ENCODE assay signal across 20 cellular contexts in genomic region chr6:154507209-154507898, GRCh38. TPM values are rescaled to one million over a fixed set of nuclear protein-coding genes. Genes with fewer than 3 reads are reported as not detected.
A peak's percentile ranks its signal among the peaks of the same experiment; 100 is the strongest.
DNase-seq lines count a peak whose midpoint lies in the region; ATAC-seq, FAIRE-seq and TF ChIP-seq lines count a peak whose summit lies in the region.
"Had no signal": no experiment of that assay in that cellular context is flagged by ENCODE, and none has a peak within 500 bp of the region (broad histone marks: within the 10 kb centered on the region; RNA-seq: fewer than 3 reads in every experiment).

No MANE protein-coding gene starts in this region.

- no peaks in the 10 kb centered on the region for H3K27me3 Mint-ChIP-seq in HFFc6 (ENCODE audit: insufficient read depth)

- H3K9me3 ChIP-seq in body of pancreas (no peaks in the 10 kb centered on the region), HepG2 (ENCODE audit: low read length) (no peaks in the 10 kb centered on the region), smooth muscle cell (replicated peaks; ENCODE audit: low read depth) (no peaks in the 10 kb centered on the region), neuronal stem cell (replicated peaks in 1 of 2; ENCODE audit: control insufficient read depth in 2 of 2, insufficient read depth in 1 of 2, low read depth in 1 of 2, low read length in 2 of 2) (no peaks in the 10 kb centered on the region)
- H3K9me3 ChIP-seq: prostate gland, thyroid gland had no signal

- no peak overlapping the region for H2BK5ac ChIP-seq in neuronal stem cell (ENCODE audit: low read length)

- in situ Hi-C loops in HepG2 (cut with HindIII; ENCODE audit: extremely low pct_ligation_motif_present, low pct_unique_long_range_greater_than_20kb) = loop anchor here (25.0 kb wide), 1 partner anchor 345 kb away; no protein-coding TSS in a partner anchor

- no peak overlapping the region for H2BK15ac ChIP-seq in neuronal stem cell (ENCODE audit: low read length)

- POLR2A ChIA-PET in HepG2 (lab: Yijun Ruan, JAX) = interaction anchor here (0.9 to 5.8 kb wide), 4 partner anchors 9 to 77 kb away, joined by 3 to 48 read pairs (median 9); no protein-coding TSS in a partner anchor

- no peak for TF ChIP-seq RAD21 in HepG2 (CRISPR knock-in tag; IDR thresholded peaks at IDR 0.05)

- intact Hi-C loops in body of pancreas (cut with DNase I) = loop anchor here (10.0 kb wide), 1 partner anchor 93 kb away; no protein-coding TSS in a partner anchor
- intact Hi-C loops in HepG2 (cut with micrococcal nuclease; ENCODE audit: unreplicated experiment) = loop anchor here (10.0 kb wide), 1 partner anchor 297 kb away; no protein-coding TSS in a partner anchor

- peaks cover 5% of the 10 kb centered on the region for H3F3A ChIP-seq in smooth muscle cell (ENCODE audit: low read depth)

- H4K8ac ChIP-seq in neuronal stem cell (ENCODE audit: low read depth, low read length) = no peak overlapping the region

- CTCF ChIA-PET in HepG2 (lab: Yijun Ruan, JAX; ENCODE audit: low intra/inter-chr PET ratio, low total read pairs) = no interaction called here

- DNase-seq in HFFc6 = no peak
- DNase-seq in body of pancreas = no peak
- DNase-seq in HepG2 (ENCODE audit: low spot score) = peak; percentile 60
- DNase-seq in smooth muscle cell (lab: John Stamatoyannopoulos, UW; ENCODE audit: unreplicated experiment) = no peak
- no peak for DNase-seq in neuronal stem cell (ENCODE audit: low spot score)
- DNase-seq in NCI-H446 treated with DMSO at 0.1 percent for 48 hours (lab: John Stamatoyannopoulos, UW) = no peak
- DNase-seq in GM19239 (ENCODE audit: insufficient read length, low spot score) = no peak
- DNase-seq: activated CD4-positive, alpha-beta T cell treated with anti-CD3 and anti-CD28 coated beads, Interleukin-2, amount 10 ng/mL, durations not matched to agents 24 days and 14 days; activated effector memory CD4-positive, alpha-beta T cell treated with anti-CD3 and anti-CD28 coated beads, Interleukin-2, amount 50 U/mL, for 16 hours; central memory CD4-positive, alpha-beta T cell; effector memory CD4-positive, alpha-beta T cell; natural killer cell; NCI-H2029 treated with DMSO at 0.1 percent for 48 hours; NCI-H446; SW 1271; thyroid gland had no signal

- H2AK5ac ChIP-seq in neuronal stem cell (ENCODE audit: low read depth, low read length) = no peak overlapping the region

- H3K9me3 Mint-ChIP-seq in HFFc6 = no peaks in the 10 kb centered on the region
- H3K9me3 Mint-ChIP-seq: activated CD4-positive, alpha-beta T cell treated with anti-CD3 and anti-CD28 coated beads, Interleukin-2, amount 10 ng/mL, durations not matched to agents 24 days and 14 days; memory B cell; natural killer cell had no signal

- 0 out of 2 replicates have a peak overlapping the region, but pooled peaks have one; percentile 34 for H3K4me3 Mint-ChIP-seq in HFFc6
- H3K4me3 Mint-ChIP-seq: activated CD4-positive, alpha-beta T cell treated with anti-CD3 and anti-CD28 coated beads, Interleukin-2, amount 10 ng/mL, durations not matched to agents 24 days and 14 days; memory B cell; natural killer cell had no signal

- peaks cover 2% of the 10 kb centered on the region for H3K79me1 ChIP-seq in neuronal stem cell (ENCODE audit: low read depth, low read length)

- BruUV-seq in HepG2 (replicated peaks; lab: Mats Ljungman, UMichigan) = no TSS peak

- H2AFZ ChIP-seq in HepG2 (ENCODE audit: low read length) = no peak overlapping the region
- H2AFZ ChIP-seq in smooth muscle cell (ENCODE audit: low read depth) = no peak overlapping the region
- no peak overlapping the region for H2AFZ ChIP-seq in neuronal stem cell (ENCODE audit: low read length)

- H3K23ac ChIP-seq in neuronal stem cell (ENCODE audit: low read depth, low read length, poor library complexity) = no peak overlapping the region

- 22 to 26% methylated on average over 11 of the region's 11 CpGs for WGBS in body of pancreas, 2 donors
- WGBS in HepG2 (ENCODE audit: low lambda C conversion rate) = 59% methylated on average over 11 of the region's 11 CpGs
- WGBS in smooth muscle cell (ENCODE audit: low lambda C conversion rate) = 89% methylated on average over 11 of the region's 11 CpGs
- WGBS in neuronal stem cell (ENCODE audit: extremely low coverage in 2 of 2, insufficient read length in 2 of 2, insufficient replicate concordance in 1 of 2), 2 donors = no CpG with 5 or more reads among the region's 11 CpGs

- H4K20me1 ChIP-seq in HepG2 (ENCODE audit: insufficient read depth, low read length) (peaks cover 43% of the 10 kb centered on the region), smooth muscle cell (ENCODE audit: low read depth) (peaks cover 31% of the 10 kb centered on the region)

- no peak for FAIRE-seq in HepG2 (lab: Jason Lieb, UNC)
- FAIRE-seq in GM19239 (lab: Jason Lieb, UNC) = no peak
- FAIRE-seq: TTC549 had no signal

- TF ChIP-seq CTCF in HFFc6 (IDR thresholded peaks at IDR 0.05) (no peak), body of pancreas (IDR thresholded peaks at IDR 0.05) (no peak), HepG2 (CRISPR knock-in tag; IDR thresholded peaks at IDR 0.05) (no peak), smooth muscle cell (IDR thresholded peaks at IDR 0.05; ENCODE audit: borderline replicate concordance, insufficient read depth, poor library complexity, severe bottlenecking) (no peak)

- no peak overlapping the region for H3K4ac ChIP-seq in neuronal stem cell (ENCODE audit: low read length)

- H3K4me2 ChIP-seq in HepG2 (ENCODE audit: low read depth, low read length) (peak overlapping the region; percentile 86), smooth muscle cell (no peak overlapping the region), neuronal stem cell (ENCODE audit: insufficient read depth, low read length, poor library complexity, severe bottlenecking) (no peak overlapping the region)

- H3K27ac ChIP-seq in body of pancreas = peak overlapping the region; percentile 23 to 99 (median 74)
- H3K27ac ChIP-seq in HepG2 (ENCODE audit: extremely low read length, insufficient read depth, low read length) = peak overlapping the region; percentile 94
- H3K27ac ChIP-seq in smooth muscle cell (ENCODE audit: low read depth) = no peak overlapping the region
- no peak overlapping the region for H3K27ac ChIP-seq in neuronal stem cell (replicated peaks; ENCODE audit: low read length)
- H3K27ac ChIP-seq: prostate gland, RWPE1, thyroid gland had no signal

- TF ChIP-seq POLR2A in body of pancreas (IDR thresholded peaks at IDR 0.05) (no peak), HepG2 (IDR thresholded peaks at IDR 0.05; ENCODE audit: insufficient read depth in 1 of 2, low read depth in 2 of 2, low read length in 2 of 2) (no peak)

- peaks cover 38% of the 10 kb centered on the region for H3K4me1 Mint-ChIP-seq in HFFc6 (ENCODE audit: low read depth)

- peaks cover 26% of the 10 kb centered on the region for H3K36me3 Mint-ChIP-seq in HFFc6 (ENCODE audit: low read depth)
- H3K36me3 Mint-ChIP-seq: natural killer cell had no signal

- H3K14ac ChIP-seq in neuronal stem cell (ENCODE audit: low read length) = no peak overlapping the region

- no peak for TF ChIP-seq EP300 in HepG2 (IDR thresholded peaks at IDR 0.05; ENCODE audit: low read depth in 2 of 2, low read length in 2 of 2)
- no peak for TF ChIP-seq EP300 in HepG2 (CRISPR knock-in tag; IDR thresholded peaks at IDR 0.05; ENCODE audit: borderline replicate concordance)

- ATAC-seq in body of pancreas (no peak), HepG2 (no peak)
- ATAC-seq: natural killer cell had no signal

- H3K79me2 ChIP-seq in HepG2 (ENCODE audit: insufficient read depth, low read length) = peaks cover 75% of the 10 kb centered on the region
- peaks cover 42% of the 10 kb centered on the region for H3K79me2 ChIP-seq in smooth muscle cell (ENCODE audit: low read depth)

- H3K4me3 ChIP-seq in body of pancreas (peak overlapping the region in 1 of 2 donors; percentile 10), HepG2 (replicated peaks in 1 of 3; ENCODE audit: insufficient read depth in 1 of 3, low read depth in 2 of 3, low read length in 3 of 3) (peak overlapping the region; percentile 10 to 99 (median 98); a peak in 4 of 6 replicates), smooth muscle cell (peak overlapping the region; percentile 84), neuronal stem cell (ENCODE audit: low read length in 2 of 2) (no peak overlapping the region)
- H3K4me3 ChIP-seq: prostate gland, thyroid gland had no signal

- H3K27me3 ChIP-seq in body of pancreas (no peaks in the 10 kb centered on the region), HepG2 (ENCODE audit: control insufficient read depth in 1 of 2, insufficient read depth in 2 of 2, low read length in 2 of 2) (no peaks in the 10 kb centered on the region; a peak in 1 of 5 replicates), smooth muscle cell (ENCODE audit: low read depth) (no peaks in the 10 kb centered on the region), neuronal stem cell (ENCODE audit: control insufficient read depth in 3 of 3, insufficient read depth in 3 of 3, low read depth in 1 of 3, low read length in 3 of 3) (no peaks in the 10 kb centered on the region)
- H3K27me3 ChIP-seq: thyroid gland had no signal

- H3K4me1 ChIP-seq in body of pancreas = peaks cover 58% of the 10 kb centered on the region
- peaks cover 69% of the 10 kb centered on the region for H3K4me1 ChIP-seq in HepG2 (ENCODE audit: insufficient read depth, low read length)
- H3K4me1 ChIP-seq in smooth muscle cell (ENCODE audit: low read depth) = peaks cover 16% of the 10 kb centered on the region
- peaks cover 8 to 10% of the 10 kb centered on the region in 2 donors for H3K4me1 ChIP-seq in neuronal stem cell (ENCODE audit: control insufficient read depth in 2 of 2, insufficient read depth in 1 of 2, low read depth in 1 of 2, low read length in 2 of 2)
- H3K4me1 ChIP-seq: prostate gland had no signal

- no peak overlapping the region for H3K18ac ChIP-seq in neuronal stem cell (ENCODE audit: low read length)

- no peak overlapping the region for H3K27ac Mint-ChIP-seq in HFFc6
- H3K27ac Mint-ChIP-seq: activated CD4-positive, alpha-beta T cell treated with anti-CD3 and anti-CD28 coated beads, Interleukin-2, amount 10 ng/mL, durations not matched to agents 24 days and 14 days; memory B cell; natural killer cell had no signal

- H4K91ac ChIP-seq in neuronal stem cell (ENCODE audit: low read depth, low read length, poor library complexity) = no peak overlapping the region

- no peak overlapping the region for H2BK120ac ChIP-seq in neuronal stem cell (ENCODE audit: low read depth, low read length)

- no peak overlapping the region for H2BK12ac ChIP-seq in neuronal stem cell (ENCODE audit: low read length)

- H3K36me3 ChIP-seq in body of pancreas (replicated peaks in 1 of 2; ENCODE audit: insufficient read depth in 1 of 2, low read depth in 2 of 2) (no peaks in the 10 kb centered on the region), HepG2 (replicated peaks in 1 of 2; ENCODE audit: control insufficient read depth in 1 of 2, insufficient read depth in 2 of 2, low read length in 2 of 2) (peaks cover 7 to 29% of the 10 kb centered on the region in 2 experiments), smooth muscle cell (ENCODE audit: low read depth) (no peaks in the 10 kb centered on the region), neuronal stem cell (replicated peaks in 1 of 2; ENCODE audit: control insufficient read depth in 2 of 2, insufficient read depth in 2 of 2, low read length in 2 of 2) (peaks cover 0 to 1% of the 10 kb centered on the region in 2 donors)
- H3K36me3 ChIP-seq: prostate gland, thyroid gland had no signal

- peak overlapping the region; percentile 55 for H3K9ac ChIP-seq in HepG2 (ENCODE audit: insufficient read depth, low read depth, low read length)
- no peak overlapping the region for H3K9ac ChIP-seq in smooth muscle cell (ENCODE audit: low read depth)
- no peak overlapping the region for H3K9ac ChIP-seq in neuronal stem cell (ENCODE audit: low read depth, low read length, poor library complexity)

RNA-seq across cellular contexts. Expression of gene CNKSR3, which starts 3.1 kb away (rescaled TPM):
- 10 to 100 TPM; 15.3 to 21.7 (median 18.7) TPM for total RNA-seq in HFFc6 (2021; fragmentation: NEBNext Ultra II Directional; extraction: Animal tissue kit (Norgen Biotek cat#: 25700))
- total RNA-seq in body of pancreas (10 to 100 TPM in 1 of 2 donors, 1 to 10 TPM in 1; 9.3 to 13.2 TPM), HepG2 (2016; rRNA removed; fragmentation: Illumina TruSeq; extraction: Trizol) (38.3 and 38.6 TPM in 2 replicates), smooth muscle cell (5.0 and 5.1 TPM in 2 replicates)
- total RNA-seq in HepG2 (2016; cell fraction: cytosol; rRNA removed; fragmentation: Illumina TruSeq; extraction: Trizol; ENCODE audit: low read depth) = 18.4 and 19.1 TPM in 2 replicates
- total RNA-seq in HepG2 (2016; cell fraction: insoluble cytoplasmic fraction; rRNA removed; fragmentation: Illumina TruSeq; extraction: Trizol) = 32.0 and 35.6 TPM in 2 replicates
- 26.6 and 26.7 TPM in 2 replicates for total RNA-seq in HepG2 (2016; cell fraction: membrane; rRNA removed; fragmentation: Illumina TruSeq; extraction: Trizol)
- 20.9 and 24.2 TPM in 2 replicates for total RNA-seq in HepG2 (2016; cell fraction: nucleus; rRNA removed; fragmentation: Illumina TruSeq; extraction: Trizol)
- polyA plus RNA-seq in HepG2 (2011; rRNA removed) (9.2 and 9.8 TPM in 2 replicates), smooth muscle cell (4.5 and 5.5 TPM in 2 replicates)
- polyA plus RNA-seq in HepG2 (2011; cell fraction: cytosol; rRNA removed) = 6.3 and 7.8 TPM in 2 replicates
- 8.2 and 9.9 TPM in 2 replicates for polyA plus RNA-seq in HepG2 (2011; cell fraction: nucleus; rRNA removed)
- polyA plus RNA-seq in HepG2 (2012) = 26.2 and 28.1 TPM in 2 replicates
- 2.8 and 4.0 TPM in 2 replicates for polyA plus RNA-seq in HepG2 (2016; cell fraction: cytosol; fragmentation: Illumina TruSeq; extraction: Trizol; ENCODE audit: low read depth)
- polyA plus RNA-seq in HepG2 (2016; cell fraction: insoluble cytoplasmic fraction; fragmentation: Illumina TruSeq; extraction: Trizol; ENCODE audit: low read depth) = 31.5 and 36.8 TPM in 2 replicates
- polyA plus RNA-seq in HepG2 (2016; cell fraction: membrane; fragmentation: Illumina TruSeq; extraction: Trizol; ENCODE audit: low read depth) = 12.5 and 12.6 TPM in 2 replicates
- 27.9 and 29.1 TPM in 2 replicates for polyA plus RNA-seq in HepG2 (2016; cell fraction: nucleus; fragmentation: Illumina TruSeq; extraction: Trizol; ENCODE audit: insufficient read depth, low read depth)
- 1.5 and 15.6 TPM in 2 replicates for polyA minus RNA-seq in HepG2 (2011; rRNA and poly(A)+ RNA removed; ENCODE audit: low replicate concordance)
- 9.9 TPM in 2 replicates for polyA minus RNA-seq in HepG2 (2011; cell fraction: cytosol; rRNA and poly(A)+ RNA removed)
- 17.1 and 21.3 TPM in 2 replicates for polyA minus RNA-seq in HepG2 (2011; cell fraction: nucleus; rRNA and poly(A)+ RNA removed)
- 10.8 TPM for polyA plus RNA-seq in neuronal stem cell (2013, experiment 1 of 2)
- polyA plus RNA-seq in neuronal stem cell (2013, experiment 2 of 2) = 10.7 TPM
- total RNA-seq: activated CD4-positive, alpha-beta T cell treated with anti-CD3 and anti-CD28 coated beads, Interleukin-2, amount 10 ng/mL, durations not matched to agents 24 days and 14 days had no signal

Comparison
In these comparisons a context has a peak if more than half of its experiments do, and no peak if none do; other contexts are left out.
1. H3K27ac ChIP-seq: peak in body of pancreas (4 of 4) and HepG2 (single experiment); none in smooth muscle cell (single experiment) and neuronal stem cell (single experiment).
2. H3K4me3 ChIP-seq: peak in HepG2 (3 of 3) and smooth muscle cell (single experiment); none in neuronal stem cell (0 of 2).